ENCODE assay signal across 22 cellular contexts in the genomic region with DNA sequence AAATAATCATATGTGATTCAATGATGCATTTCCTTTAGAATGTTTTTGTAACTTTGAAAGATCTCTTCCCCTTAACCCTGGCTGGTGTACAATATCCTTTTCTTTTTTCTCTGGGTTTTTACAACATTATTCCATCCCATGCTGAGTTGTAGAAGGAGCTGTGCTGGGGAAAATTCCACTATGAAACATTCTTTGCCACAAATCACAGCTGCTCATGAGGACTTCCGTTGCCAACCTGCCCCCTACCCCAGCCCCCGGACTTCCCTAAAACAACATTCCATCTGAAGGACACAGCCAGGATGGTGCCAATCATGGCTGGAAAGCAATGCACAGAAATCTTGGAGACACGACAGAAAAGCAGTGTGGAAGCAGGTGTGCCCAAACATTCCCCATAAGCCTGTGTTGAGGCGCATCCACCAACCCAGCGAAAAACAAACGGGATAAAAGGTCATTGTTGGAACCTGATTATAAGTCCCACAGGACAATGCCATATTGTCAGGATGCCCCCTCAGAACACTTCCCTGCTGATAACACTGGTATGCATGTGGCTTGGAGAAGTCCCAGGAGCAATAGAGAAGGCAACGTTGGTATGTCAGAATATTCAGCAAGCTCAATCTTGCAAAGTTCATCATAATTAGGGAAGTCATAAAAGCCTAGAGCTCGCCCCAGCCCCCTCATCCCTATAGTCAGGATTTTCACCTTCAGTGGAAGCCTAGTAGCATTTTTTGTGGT.
DNase-seq lines count a peak whose midpoint lies in the region; FAIRE-seq and TF ChIP-seq lines count a peak whose summit lies in the region.
"Had no signal": no experiment of that assay in that cellular context is flagged by ENCODE, and none has a peak within 500 bp of the region (broad histone marks: within the 10 kb centered on the region; RNA-seq: fewer than 3 reads in every experiment).

No MANE protein-coding gene starts in this region.

- intact Hi-C loops in MCF 10A (cut with micrococcal nuclease) (no loop called here), breast epithelium (cut with DNase I; ENCODE audit: low total_unique reads) (no loop called here)

- peak overlapping the region; percentile 66 for H3K4me2 ChIP-seq in keratinocyte (ENCODE audit: control insufficient read depth, extremely low read depth, insufficient read depth, low read depth, low read length)
- H3K4me2 ChIP-seq: PC-9 had no signal

- no peaks in the 10 kb centered on the region for H3K9me1 ChIP-seq in keratinocyte (ENCODE audit: control insufficient read depth, extremely low read depth, insufficient read depth, low read length)

- H3K27me3 ChIP-seq in breast epithelium (no peaks in the 10 kb centered on the region), brain microvascular endothelial cell (replicated peaks) (no peaks in the 10 kb centered on the region), keratinocyte (ENCODE audit: control insufficient read depth, extremely low read depth, insufficient read depth, low read length) (no peaks in the 10 kb centered on the region)

- H3K36me3 Mint-ChIP-seq in MCF 10A (ENCODE audit: insufficient read depth, unreplicated experiment) = peaks cover 4% of the 10 kb centered on the region
- H3K36me3 Mint-ChIP-seq: natural killer cell had no signal

- peaks cover 23% of the 10 kb centered on the region for H3K4me1 Mint-ChIP-seq in MCF 10A (ENCODE audit: insufficient read depth, unreplicated experiment)
- H3K4me1 Mint-ChIP-seq: CD8-positive, alpha-beta memory T cell; natural killer cell had no signal

- TF ChIP-seq POLR2A in breast epithelium (IDR thresholded peaks at IDR 0.05) = no peak

- peak overlapping the region; percentile 62 for H3K9ac ChIP-seq in keratinocyte (ENCODE audit: control insufficient read depth, extremely low read depth, insufficient read depth, low read length)

- no TSS peak for BruUV-seq in MCF 10A (replicated peaks; lab: Mats Ljungman, UMichigan)

- CTCF ChIA-PET in MCF 10A (lab: Yijun Ruan, JAX) = interaction anchor here (0.6 to 1.0 kb wide), 5 partner anchors 9 to 1009 kb away, joined by 3 to 4 read pairs (median 3); no protein-coding TSS in a partner anchor

- H3K36me3 ChIP-seq in breast epithelium = no peaks in the 10 kb centered on the region
- H3K36me3 ChIP-seq in brain microvascular endothelial cell (replicated peaks) = no peaks in the 10 kb centered on the region
- no peaks in the 10 kb centered on the region for H3K36me3 ChIP-seq in keratinocyte (ENCODE audit: control insufficient read depth in 2 of 2, extremely low read depth in 1 of 2, insufficient read depth in 2 of 2, low read length in 2 of 2)
- H3K36me3 ChIP-seq: lower lobe of right lung, spleen, thoracic aorta had no signal

- peak overlapping the region; percentile 66 for H3K27ac Mint-ChIP-seq in MCF 10A (ENCODE audit: low read depth, unreplicated experiment)
- H3K27ac Mint-ChIP-seq: CD8-positive, alpha-beta memory T cell; natural killer cell; progenitor cell of endocrine pancreas had no signal

- H3K9me3 ChIP-seq in breast epithelium (no peaks in the 10 kb centered on the region), keratinocyte (ENCODE audit: control insufficient read depth, low read depth, low read length) (no peaks in the 10 kb centered on the region)
- H3K9me3 ChIP-seq: lower lobe of right lung, thoracic aorta had no signal

- peak overlapping the region; percentile 4 for H2AFZ ChIP-seq in keratinocyte (ENCODE audit: control insufficient read depth, low read length)
- H2AFZ ChIP-seq: PC-9 had no signal

- H3K27ac ChIP-seq in breast epithelium (no peak overlapping the region), brain microvascular endothelial cell (no peak overlapping the region), keratinocyte (ENCODE audit: control insufficient read depth, insufficient read depth, low read length) (peak overlapping the region; percentile 89)
- H3K27ac ChIP-seq: lower lobe of right lung, PC-9, SK-N-MC, spleen, thoracic aorta had no signal

- dilution Hi-C loops in keratinocyte (cut with MboI; ENCODE audit: extremely low pct_ligation_motif_present, low sequenced_read_pairs) = no loop called here

- no peak overlapping the region for H3K4me3 Mint-ChIP-seq in MCF 10A (ENCODE audit: unreplicated experiment)
- H3K4me3 Mint-ChIP-seq: CD8-positive, alpha-beta memory T cell; natural killer cell had no signal

- H3K4me3 ChIP-seq in breast epithelium (no peak overlapping the region), brain microvascular endothelial cell (ENCODE audit: low read depth, low read length) (no peak overlapping the region), keratinocyte (ENCODE audit: control insufficient read depth in 2 of 3, extremely low read depth in 1 of 3, insufficient read depth in 2 of 3, low read depth in 1 of 3, low read length in 3 of 3) (peak overlapping the region in 2 of 3 experiments; percentile 16 to 42)
- H3K4me3 ChIP-seq: lower lobe of right lung, PC-9, SK-N-MC, spleen, thoracic aorta had no signal

- H3K4me1 ChIP-seq in breast epithelium (no peaks in the 10 kb centered on the region), keratinocyte (ENCODE audit: control insufficient read depth, extremely low read depth, insufficient read depth, low read length) (peaks cover 38% of the 10 kb centered on the region)
- H3K4me1 ChIP-seq: lower lobe of right lung, spleen had no signal

- TF ChIP-seq CTCF in MCF 10A (IDR thresholded peaks at IDR 0.05; ENCODE audit: unreplicated experiment) (no peak), breast epithelium (IDR thresholded peaks at IDR 0.05) (no peak), brain microvascular endothelial cell (IDR thresholded peaks at IDR 0.05; ENCODE audit: low read depth, low read length, missing control alignments) (no peak), keratinocyte (optimal IDR thresholded peaks at IDR 0.05 in 1 of 3, IDR thresholded peaks at IDR 0.05 in 1 of 3, conservative IDR thresholded peaks at IDR 0.05 in 1 of 3; ENCODE audit: extremely low read depth in 1 of 3, insufficient read depth in 2 of 3, low read length in 3 of 3) (no peak)

- in situ Hi-C loops in brain microvascular endothelial cell (cut with HindIII; ENCODE audit: low pct_ligation_motif_present, low sequenced_read_pairs) = no loop called here

- no peak for FAIRE-seq in keratinocyte (lab: Jason Lieb, UNC)
- FAIRE-seq: A204.1, HepG2 had no signal

- H3K27me3 Mint-ChIP-seq in MCF 10A (ENCODE audit: insufficient read depth, unreplicated experiment) = no peaks in the 10 kb centered on the region

- H3K79me2 ChIP-seq in keratinocyte (ENCODE audit: control insufficient read depth, insufficient read depth, low read length) = no peaks in the 10 kb centered on the region

- H3K9me3 Mint-ChIP-seq in MCF 10A (ENCODE audit: unreplicated experiment) = peaks cover 7% of the 10 kb centered on the region
- H3K9me3 Mint-ChIP-seq: CD8-positive, alpha-beta memory T cell; natural killer cell had no signal

- DNase-seq in MCF 10A (ENCODE audit: unreplicated experiment) (peak; percentile 42), breast epithelium (ENCODE audit: low spot score in 2 of 2) (no peak), brain microvascular endothelial cell (peak; percentile 26), keratinocyte (ENCODE audit: low read depth, low spot score) (peak; percentile 83), NCI-H2029 treated with DMSO at 0.1 percent for 48 hours (lab: John Stamatoyannopoulos, UW) (no peak), NCI-H1930 (lab: John Stamatoyannopoulos, UW) (no peak), GDM1 (lab: John Stamatoyannopoulos, UW) (no peak)
- DNase-seq in activated CD8-positive, alpha-beta memory T cell treated with anti-CD3 and anti-CD28 coated beads for 24 hours = no peak
- DNase-seq: amygdala; CD8-positive, alpha-beta memory T cell; cortex of kidney; lower lobe of right lung; natural killer cell; NCI-H748 treated with DMSO at 0.1 percent for 48 hours; PC-9; spleen; T1000 had no signal

- no peaks in the 10 kb centered on the region for H4K20me1 ChIP-seq in keratinocyte (ENCODE audit: control insufficient read depth, extremely low read depth, insufficient read depth, low read length)

- POLR2A ChIA-PET in MCF 10A (lab: Yijun Ruan, JAX) = interaction anchor here (1.0 to 1.5 kb wide), 4 partner anchors 26 to 73 kb away, joined by 3 to 4 read pairs (median 4); no protein-coding TSS in a partner anchor

Comparison
In these comparisons a context has a peak if more than half of its experiments do, and no peak if none do; other contexts are left out.
1. DNase-seq: peak in MCF 10A (single experiment), brain microvascular endothelial cell (single experiment) and keratinocyte (single experiment); none in breast epithelium (0 of 2), activated CD8-positive, alpha-beta memory T cell treated with anti-CD3 and anti-CD28 coated beads for 24 hours (single experiment), NCI-H2029 treated with DMSO at 0.1 percent for 48 hours (single experiment), NCI-H1930 (0 of 2) and GDM1 (single experiment).
2. H3K4me3 ChIP-seq: peak in keratinocyte (2 of 3); none in breast epithelium (0 of 3) and brain microvascular endothelial cell (single experiment).